Comparison of ENCODE assay signal across 8 cellular contexts in the genomic region with DNA sequence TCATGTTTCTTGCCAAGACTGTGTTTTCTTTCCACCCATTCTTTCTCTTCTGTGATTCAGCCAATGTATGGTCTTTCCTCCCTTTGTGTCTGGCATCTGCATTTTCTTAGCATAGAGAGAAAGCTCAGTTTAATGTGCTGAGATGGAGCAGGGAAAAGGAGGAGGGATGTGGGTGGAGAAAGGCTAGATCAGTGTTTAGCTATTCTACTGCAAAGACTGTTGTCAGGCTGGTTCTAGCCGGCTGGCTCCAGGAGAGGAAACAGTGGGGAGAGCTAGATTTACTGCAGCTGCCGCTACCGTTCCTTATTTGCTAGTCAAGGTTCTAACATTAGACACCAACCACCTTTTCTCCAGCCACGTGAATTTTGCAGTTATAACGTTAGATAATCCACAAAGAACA.
A peak's percentile ranks its signal among the peaks of the same experiment; 100 is the strongest.
DNase-seq lines count a peak whose midpoint lies in the region; ATAC-seq lines count a peak whose summit lies in the region.

No MANE protein-coding gene starts in this region.

- ATAC-seq in HG03196 (IDR thresholded peaks at IDR 0.05; ENCODE audit: unreplicated experiment) (no peak), HG02571 (IDR thresholded peaks at IDR 0.05; ENCODE audit: unreplicated experiment) (no peak)

- no peaks in the 10 kb centered on the region for H3K9me3 ChIP-seq in HUES48 (ENCODE audit: control insufficient read depth, insufficient read depth, low read length)

- peak overlapping the region; percentile 91 for H3K27ac ChIP-seq in HUES48 (ENCODE audit: low read depth, low read length)

- no peaks in the 10 kb centered on the region for H3K27me3 ChIP-seq in HUES48 (ENCODE audit: control insufficient read depth, insufficient read depth, low read length)

- DNase-seq in OCI-M1 (lab: John Stamatoyannopoulos, UW) (peak; percentile 50), germinal center (ENCODE audit: low spot score) (peak; percentile 35), posterior cingulate gyrus (peak; percentile 48 to 93 (median 66)), HuH-7.5 (ENCODE audit: low spot score) (no peak)
- no peak for DNase-seq in activated T-cell treated with anti-CD3 and anti-CD28 coated beads, Interleukin-2, amount 50 U/mL, for 1 hour

- intact Hi-C loops in posterior cingulate gyrus (cut with DNase I), result no loop called here

- H3K4me3 ChIP-seq in HUES48 (ENCODE audit: low read depth, low read length), result 0 out of 2 replicates have a peak overlapping the region, but pooled peaks have one; percentile 18

- H3K4me1 ChIP-seq in HUES48 (ENCODE audit: control insufficient read depth, insufficient read depth, low read length), result peaks cover 51% of the 10 kb centered on the region

- H3K36me3 ChIP-seq in HUES48 (ENCODE audit: control insufficient read depth, insufficient read depth, low read length), result no peaks in the 10 kb centered on the region

- H3K9ac ChIP-seq in HUES48 (ENCODE audit: low read depth, low read length), result peak overlapping the region; percentile 45

Comparison
In these comparisons a context has a peak if more than half of its experiments do, and no peak if none do; other contexts are left out.
1. DNase-seq: peak in OCI-M1 (single experiment), germinal center (single experiment) and posterior cingulate gyrus (10 of 10); none in HuH-7.5 (single experiment) and activated T-cell treated with anti-CD3 and anti-CD28 coated beads, Interleukin-2, amount 50 U/mL, for 1 hour (single experiment).